ENCODE assay signal across 1 cellular context in genomic region chr3:97917813-97918536, GRCh38.
A peak's percentile ranks its signal among the peaks of the same experiment; 100 is the strongest.
TF ChIP-seq lines count a peak whose summit lies in the region.

No MANE protein-coding gene starts in this region.

TF ChIP-seq in HEK293, 187 proteins besides CTCF, POLR2A, EP300 and RAD21 (continued from another document):
- peak; percentile 44 for TF ChIP-seq PRDM10 (tag by site-specific recombination; IDR thresholded peaks at IDR 0.05)
- no peak for TF ChIP-seq ZNF548 (tag by site-specific recombination; IDR thresholded peaks at IDR 0.05)
- TF ChIP-seq, protein P1, sequence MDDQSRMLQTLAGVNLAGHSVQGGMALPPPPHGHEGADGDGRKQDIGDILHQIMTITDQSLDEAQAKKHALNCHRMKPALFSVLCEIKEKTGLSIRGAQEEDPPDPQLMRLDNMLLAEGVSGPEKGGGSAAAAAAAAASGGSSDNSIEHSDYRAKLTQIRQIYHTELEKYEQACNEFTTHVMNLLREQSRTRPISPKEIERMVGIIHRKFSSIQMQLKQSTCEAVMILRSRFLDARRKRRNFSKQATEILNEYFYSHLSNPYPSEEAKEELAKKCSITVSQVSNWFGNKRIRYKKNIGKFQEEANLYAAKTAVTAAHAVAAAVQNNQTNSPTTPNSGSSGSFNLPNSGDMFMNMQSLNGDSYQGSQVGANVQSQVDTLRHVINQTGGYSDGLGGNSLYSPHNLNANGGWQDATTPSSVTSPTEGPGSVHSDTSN (CRISPR knock-in tag; IDR thresholded peaks at IDR 0.05) = no peak
- no peak for TF ChIP-seq ZNF391 (tag by site-specific recombination; IDR thresholded peaks at IDR 0.05; ENCODE audit: borderline replicate concordance, low read depth)
- 0 out of 2 replicates have a peak, but pooled peaks have one; percentile 21 for TF ChIP-seq ZEB2 (tag by site-specific recombination; IDR thresholded peaks at IDR 0.05)
- TF ChIP-seq GLI4 (tag by site-specific recombination; IDR thresholded peaks at IDR 0.05) = no peak
- TF ChIP-seq YY1 (tag by site-specific recombination; IDR thresholded peaks at IDR 0.05) = no peak
- TF ChIP-seq ZBTB21 (tag by site-specific recombination; IDR thresholded peaks at IDR 0.05) = no peak
- no peak for TF ChIP-seq ZSCAN23 (tag by site-specific recombination; IDR thresholded peaks at IDR 0.05)
- TF ChIP-seq SETDB1 (IDR thresholded peaks at IDR 0.05; ENCODE audit: insufficient read length, low read length) = no peak
- no peak for TF ChIP-seq ZNF248 (tag by site-specific recombination; IDR thresholded peaks at IDR 0.05)
- peak; percentile 58 for TF ChIP-seq ZNF629 (tag by site-specific recombination; IDR thresholded peaks at IDR 0.05)
- peak; percentile 63 for TF ChIP-seq PRDM6 (tag by site-specific recombination; IDR thresholded peaks at IDR 0.05)
- TF ChIP-seq HOXD13 (CRISPR knock-in tag; IDR thresholded peaks at IDR 0.05; ENCODE audit: borderline replicate concordance) = no peak
- 0 out of 2 replicates have a peak, but pooled peaks have one; percentile 45 for TF ChIP-seq ZNF600 (tag by site-specific recombination; IDR thresholded peaks at IDR 0.05)
- no peak for TF ChIP-seq ZNF610 (tag by site-specific recombination; IDR thresholded peaks at IDR 0.05; ENCODE audit: borderline replicate concordance)
- no peak for TF ChIP-seq KLF16 (tag by site-specific recombination; IDR thresholded peaks at IDR 0.05)
- TF ChIP-seq ATF2 (tag by site-specific recombination; IDR thresholded peaks at IDR 0.05; ENCODE audit: low read depth) = peak; percentile 77
- TF ChIP-seq ZFP41 (tag by site-specific recombination; IDR thresholded peaks at IDR 0.05; ENCODE audit: borderline replicate concordance) = no peak
- TF ChIP-seq PRDM1 (tag by site-specific recombination; IDR thresholded peaks at IDR 0.05) = peak; percentile 24; the same call in 1 of the 2 replicates
TF ChIP-seq in HEK293: peak in this region for 8.
